ENCODE assay signal across 1 cellular context in genomic region chr15:35040339-35041255, GRCh38.
TF ChIP-seq lines count a peak whose summit lies in the region.

No MANE protein-coding gene starts in this region.

TF ChIP-seq in SK-N-SH, 30 proteins besides CTCF, POLR2A, EP300 and RAD21:
- TF ChIP-seq EZH2phosphoT487 (IDR thresholded peaks at IDR 0.05; ENCODE audit: borderline replicate concordance, low read depth), result no peak
- TF ChIP-seq YY1 (IDR thresholded peaks at IDR 0.05; ENCODE audit: low read depth), result no peak
- TF ChIP-seq MEF2A (IDR thresholded peaks at IDR 0.05; ENCODE audit: borderline replicate concordance, low read depth), result no peak
- TF ChIP-seq CHD2 (IDR thresholded peaks at IDR 0.05; ENCODE audit: low read length, partially characterized antibody), result no peak
- TF ChIP-seq MXI1 (IDR thresholded peaks at IDR 0.05; ENCODE audit: low read depth, low read length), result no peak
- no peak for TF ChIP-seq GATA2 (CRISPR knock-in tag; IDR thresholded peaks at IDR 0.05)
- TF ChIP-seq, protein P1, sequence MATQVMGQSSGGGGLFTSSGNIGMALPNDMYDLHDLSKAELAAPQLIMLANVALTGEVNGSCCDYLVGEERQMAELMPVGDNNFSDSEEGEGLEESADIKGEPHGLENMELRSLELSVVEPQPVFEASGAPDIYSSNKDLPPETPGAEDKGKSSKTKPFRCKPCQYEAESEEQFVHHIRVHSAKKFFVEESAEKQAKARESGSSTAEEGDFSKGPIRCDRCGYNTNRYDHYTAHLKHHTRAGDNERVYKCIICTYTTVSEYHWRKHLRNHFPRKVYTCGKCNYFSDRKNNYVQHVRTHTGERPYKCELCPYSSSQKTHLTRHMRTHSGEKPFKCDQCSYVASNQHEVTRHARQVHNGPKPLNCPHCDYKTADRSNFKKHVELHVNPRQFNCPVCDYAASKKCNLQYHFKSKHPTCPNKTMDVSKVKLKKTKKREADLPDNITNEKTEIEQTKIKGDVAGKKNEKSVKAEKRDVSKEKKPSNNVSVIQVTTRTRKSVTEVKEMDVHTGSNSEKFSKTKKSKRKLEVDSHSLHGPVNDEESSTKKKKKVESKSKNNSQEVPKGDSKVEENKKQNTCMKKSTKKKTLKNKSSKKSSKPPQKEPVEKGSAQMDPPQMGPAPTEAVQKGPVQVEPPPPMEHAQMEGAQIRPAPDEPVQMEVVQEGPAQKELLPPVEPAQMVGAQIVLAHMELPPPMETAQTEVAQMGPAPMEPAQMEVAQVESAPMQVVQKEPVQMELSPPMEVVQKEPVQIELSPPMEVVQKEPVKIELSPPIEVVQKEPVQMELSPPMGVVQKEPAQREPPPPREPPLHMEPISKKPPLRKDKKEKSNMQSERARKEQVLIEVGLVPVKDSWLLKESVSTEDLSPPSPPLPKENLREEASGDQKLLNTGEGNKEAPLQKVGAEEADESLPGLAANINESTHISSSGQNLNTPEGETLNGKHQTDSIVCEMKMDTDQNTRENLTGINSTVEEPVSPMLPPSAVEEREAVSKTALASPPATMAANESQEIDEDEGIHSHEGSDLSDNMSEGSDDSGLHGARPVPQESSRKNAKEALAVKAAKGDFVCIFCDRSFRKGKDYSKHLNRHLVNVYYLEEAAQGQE (IDR thresholded peaks at IDR 0.05; ENCODE audit: low read depth, low read length), result no peak
